In the genomic region with DNA sequence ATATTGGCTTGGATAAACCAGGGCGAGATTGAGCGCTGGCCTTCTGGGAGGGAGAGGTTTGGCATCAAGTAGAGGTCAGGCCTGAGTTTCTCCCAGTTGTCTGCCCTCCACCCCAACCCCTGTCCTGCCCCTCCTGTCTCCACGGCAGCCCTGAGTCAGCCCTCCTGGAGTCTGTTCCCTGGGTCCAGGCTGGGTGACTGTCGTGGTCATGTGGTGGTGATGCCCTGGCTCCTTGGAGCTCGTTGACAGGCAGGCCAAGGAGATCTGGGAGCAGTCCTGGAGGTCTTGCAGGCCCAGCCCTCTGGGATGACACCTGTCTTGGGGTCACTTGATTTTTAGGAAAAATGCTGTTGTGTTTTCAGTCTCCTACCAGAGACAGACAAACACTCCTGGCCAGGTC, we compare ENCODE assay signal across 26 cellular contexts. TPM values are rescaled to one million over a fixed set of nuclear protein-coding genes. Genes with fewer than 3 reads are reported as not detected.
DNase-seq lines count a peak whose midpoint lies in the region; ATAC-seq, FAIRE-seq and TF ChIP-seq lines count a peak whose summit lies in the region.
"Had no signal": no experiment of that assay in that cellular context is flagged by ENCODE, and none has a peak within 500 bp of the region (broad histone marks: within the 10 kb centered on the region; RNA-seq: fewer than 3 reads in every experiment).

No MANE protein-coding gene starts in this region.

- no peaks in the 10 kb centered on the region for H3K9me2 ChIP-seq in GM23248 (ENCODE audit: insufficient read depth)

- CTCF ChIA-PET in A549 (lab: Yijun Ruan, JAX) = interaction anchor here (0.6 to 1.4 kb wide), 4 partner anchors 8 to 34 kb away, joined by 3 read pairs; no protein-coding TSS in a partner anchor

- TF ChIP-seq EP300 in A549 (IDR thresholded peaks at IDR 0.05) = no peak

- ATAC-seq in A549 (peak; percentile 43 to 47; a peak in 3 of 6 replicates), HG03432 (IDR thresholded peaks at IDR 0.05; ENCODE audit: unreplicated experiment) (no peak), HG03354 (IDR thresholded peaks at IDR 0.05; ENCODE audit: poor library complexity, severe bottlenecking, unreplicated experiment) (no peak)
- ATAC-seq: Right ventricle myocardium inferior, SK-N-SH treated with all-trans-retinoic acid at 6 μM for 48 hours, T-helper 17 cell had no signal

- H3K4me1 ChIP-seq in A549 (peaks cover 21% of the 10 kb centered on the region), GM23248 (ENCODE audit: insufficient read depth) (peaks cover 22% of the 10 kb centered on the region)

- no peaks in the 10 kb centered on the region for H3K36me3 ChIP-seq in GM23248 (ENCODE audit: low read depth)
- H3K36me3 ChIP-seq: BLaER1, SJCRH30 had no signal

- in situ Hi-C loops in GM23248 (cut with MboI) = no loop called here

- no peaks in the 10 kb centered on the region for H3K27me3 ChIP-seq in GM23248 (replicated peaks; ENCODE audit: insufficient read depth)
- H3K27me3 ChIP-seq: BLaER1, SJCRH30 had no signal

- H3K4me3 ChIP-seq in A549 = no peak overlapping the region
- H3K4me3 ChIP-seq in GM23248 = no peak overlapping the region
- H3K4me3 ChIP-seq: BLaER1, SJCRH30 had no signal

- POLR2A ChIA-PET in A549 (lab: Yijun Ruan, JAX) = no interaction called here

- no peak for TF ChIP-seq CTCF in A549 (IDR thresholded peaks at IDR 0.05)

- peak in 1 of 2 experiments; percentile 30 for DNase-seq in A549 (ENCODE audit: low read depth in 1 of 2, low spot score in 1 of 2)
- peak; percentile 50 for DNase-seq in GM23248
- DNase-seq in RCC 7860 (ENCODE audit: low spot score) = peak; percentile 66
- DNase-seq in kidney tubule cell (ENCODE audit: low spot score) = peak; percentile 69
- no peak for DNase-seq in NCI-H2029 treated with DMSO at 0.1 percent for 48 hours (lab: John Stamatoyannopoulos, UW)
- no peak for DNase-seq in HPDE6-E6E7 (ENCODE audit: extremely low spot score)
- DNase-seq: CD4-positive, CD25-positive, alpha-beta regulatory T cell; DMS153; DND-41; Karpas-422; MV-4-11; NCI-H1105; NCI-H146; NCI-H2081; NCI-H2227 treated with DMSO at 0.1 percent for 48 hours; NCI-H69; OCI-M1; T-helper 17 cell had no signal

- H3K27ac ChIP-seq in A549 (peak overlapping the region in 1 of 2 experiments; percentile 42; a peak in 1 of 6 replicates), GM23248 (no peak overlapping the region)
- H3K27ac ChIP-seq: BLaER1, SJCRH30 had no signal

- H3F3A ChIP-seq in GM23248 (ENCODE audit: insufficient read depth) = peaks cover 11% of the 10 kb centered on the region; the same call in 1 of the 2 replicates

- H3K79me2 ChIP-seq in GM23248 (ENCODE audit: insufficient read depth) = no peaks in the 10 kb centered on the region

- H3K9me3 ChIP-seq in A549 (no peaks in the 10 kb centered on the region), GM23248 (ENCODE audit: low read depth) (no peaks in the 10 kb centered on the region)
- H3K9me3 ChIP-seq: BLaER1, SJCRH30 had no signal

- H2AFZ ChIP-seq in GM23248 = no peak overlapping the region

- H3K9ac ChIP-seq in GM23248 = no peak overlapping the region
- H3K9ac ChIP-seq: BLaER1 had no signal

- 77% methylated on average over 3 of the region's 5 CpGs for WGBS in A549 (ENCODE audit: missing lambda C conversion rate)
- 65 to 75% methylated on average over 5 of the region's 5 CpGs for WGBS in GM23248 (ENCODE audit: low coverage in 1 of 2, low lambda C conversion rate in 2 of 2, missing lambda C conversion rate in 2 of 2), 2 experiments

- no peak for TF ChIP-seq RAD21 in A549 (conservative IDR thresholded peaks at IDR 0.05 in 1 of 2, IDR thresholded peaks at IDR 0.05 in 1 of 2)

- H4K20me1 ChIP-seq in GM23248 (ENCODE audit: insufficient read depth) = no peaks in the 10 kb centered on the region
- H4K20me1 ChIP-seq: BLaER1 had no signal

- FAIRE-seq in A549 (lab: Jason Lieb, UNC) = no peak
- no peak for FAIRE-seq in RCC 7860 (lab: Jason Lieb, UNC)
- FAIRE-seq: G401.6, H54 had no signal

- H3K4me2 ChIP-seq in A549 (no peak overlapping the region), GM23248 (ENCODE audit: unreplicated experiment) (no peak overlapping the region)
- H3K4me2 ChIP-seq: BLaER1 had no signal

- no peak for TF ChIP-seq POLR2A in A549 (IDR thresholded peaks at IDR 0.05; ENCODE audit: low read length)

TF ChIP-seq in A549, 52 proteins besides CTCF, POLR2A, EP300 and RAD21 (continues in another document):
- no peak for TF ChIP-seq JUNB (IDR thresholded peaks at IDR 0.05)
- no peak for TF ChIP-seq EHF (CRISPR knock-in tag; IDR thresholded peaks at IDR 0.05)
- TF ChIP-seq, protein P1, sequence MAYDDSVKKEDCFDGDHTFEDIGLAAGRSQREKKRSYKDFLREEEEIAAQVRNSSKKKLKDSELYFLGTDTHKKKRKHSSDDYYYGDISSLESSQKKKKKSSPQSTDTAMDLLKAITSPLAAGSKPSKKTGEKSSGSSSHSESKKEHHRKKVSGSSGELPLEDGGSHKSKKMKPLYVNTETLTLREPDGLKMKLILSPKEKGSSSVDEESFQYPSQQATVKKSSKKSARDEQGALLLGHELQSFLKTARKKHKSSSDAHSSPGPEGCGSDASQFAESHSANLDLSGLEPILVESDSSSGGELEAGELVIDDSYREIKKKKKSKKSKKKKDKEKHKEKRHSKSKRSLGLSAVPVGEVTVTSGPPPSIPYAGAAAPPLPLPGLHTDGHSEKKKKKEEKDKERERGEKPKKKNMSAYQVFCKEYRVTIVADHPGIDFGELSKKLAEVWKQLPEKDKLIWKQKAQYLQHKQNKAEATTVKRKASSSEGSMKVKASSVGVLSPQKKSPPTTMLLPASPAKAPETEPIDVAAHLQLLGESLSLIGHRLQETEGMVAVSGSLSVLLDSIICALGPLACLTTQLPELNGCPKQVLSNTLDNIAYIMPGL (CRISPR knock-in tag; IDR thresholded peaks at IDR 0.05; ENCODE audit: borderline replicate concordance) = no peak
- no peak for TF ChIP-seq MAZ (IDR thresholded peaks at IDR 0.05; ENCODE audit: borderline replicate concordance, low read depth, low read length)
- TF ChIP-seq ZSCAN20 (CRISPR knock-in tag; IDR thresholded peaks at IDR 0.05) = no peak
- TF ChIP-seq HOXB5 (CRISPR knock-in tag; IDR thresholded peaks at IDR 0.05) = no peak
- no peak for TF ChIP-seq HOXB13 (CRISPR knock-in tag; IDR thresholded peaks at IDR 0.05; ENCODE audit: low read depth)
- no peak for TF ChIP-seq ZNF302 (CRISPR knock-in tag; IDR thresholded peaks at IDR 0.05)
- TF ChIP-seq, protein P2, sequence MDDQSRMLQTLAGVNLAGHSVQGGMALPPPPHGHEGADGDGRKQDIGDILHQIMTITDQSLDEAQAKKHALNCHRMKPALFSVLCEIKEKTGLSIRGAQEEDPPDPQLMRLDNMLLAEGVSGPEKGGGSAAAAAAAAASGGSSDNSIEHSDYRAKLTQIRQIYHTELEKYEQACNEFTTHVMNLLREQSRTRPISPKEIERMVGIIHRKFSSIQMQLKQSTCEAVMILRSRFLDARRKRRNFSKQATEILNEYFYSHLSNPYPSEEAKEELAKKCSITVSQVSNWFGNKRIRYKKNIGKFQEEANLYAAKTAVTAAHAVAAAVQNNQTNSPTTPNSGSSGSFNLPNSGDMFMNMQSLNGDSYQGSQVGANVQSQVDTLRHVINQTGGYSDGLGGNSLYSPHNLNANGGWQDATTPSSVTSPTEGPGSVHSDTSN (IDR thresholded peaks at IDR 0.05) = no peak
- no peak for TF ChIP-seq CHD2 (IDR thresholded peaks at IDR 0.05; ENCODE audit: low read length, partially characterized antibody)
- TF ChIP-seq FOSB (CRISPR knock-in tag; IDR thresholded peaks at IDR 0.05) = no peak
- no peak for TF ChIP-seq RNF2 (IDR thresholded peaks at IDR 0.05; ENCODE audit: borderline replicate concordance, low read depth)
- TF ChIP-seq, protein P3, sequence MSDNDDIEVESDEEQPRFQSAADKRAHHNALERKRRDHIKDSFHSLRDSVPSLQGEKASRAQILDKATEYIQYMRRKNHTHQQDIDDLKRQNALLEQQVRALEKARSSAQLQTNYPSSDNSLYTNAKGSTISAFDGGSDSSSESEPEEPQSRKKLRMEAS (IDR thresholded peaks at IDR 0.05) = no peak
- TF ChIP-seq, protein P4, sequence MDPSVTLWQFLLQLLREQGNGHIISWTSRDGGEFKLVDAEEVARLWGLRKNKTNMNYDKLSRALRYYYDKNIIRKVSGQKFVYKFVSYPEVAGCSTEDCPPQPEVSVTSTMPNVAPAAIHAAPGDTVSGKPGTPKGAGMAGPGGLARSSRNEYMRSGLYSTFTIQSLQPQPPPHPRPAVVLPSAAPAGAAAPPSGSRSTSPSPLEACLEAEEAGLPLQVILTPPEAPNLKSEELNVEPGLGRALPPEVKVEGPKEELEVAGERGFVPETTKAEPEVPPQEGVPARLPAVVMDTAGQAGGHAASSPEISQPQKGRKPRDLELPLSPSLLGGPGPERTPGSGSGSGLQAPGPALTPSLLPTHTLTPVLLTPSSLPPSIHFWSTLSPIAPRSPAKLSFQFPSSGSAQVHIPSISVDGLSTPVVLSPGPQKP (IDR thresholded peaks at IDR 0.05; ENCODE audit: low read depth, low read length) = no peak
- TF ChIP-seq, protein P5, sequence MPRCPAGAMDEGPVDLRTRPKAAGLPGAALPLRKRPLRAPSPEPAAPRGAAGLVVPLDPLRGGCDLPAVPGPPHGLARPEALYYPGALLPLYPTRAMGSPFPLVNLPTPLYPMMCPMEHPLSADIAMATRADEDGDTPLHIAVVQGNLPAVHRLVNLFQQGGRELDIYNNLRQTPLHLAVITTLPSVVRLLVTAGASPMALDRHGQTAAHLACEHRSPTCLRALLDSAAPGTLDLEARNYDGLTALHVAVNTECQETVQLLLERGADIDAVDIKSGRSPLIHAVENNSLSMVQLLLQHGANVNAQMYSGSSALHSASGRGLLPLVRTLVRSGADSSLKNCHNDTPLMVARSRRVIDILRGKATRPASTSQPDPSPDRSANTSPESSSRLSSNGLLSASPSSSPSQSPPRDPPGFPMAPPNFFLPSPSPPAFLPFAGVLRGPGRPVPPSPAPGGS (IDR thresholded peaks at IDR 0.05) = no peak
- TF ChIP-seq, protein P6, sequence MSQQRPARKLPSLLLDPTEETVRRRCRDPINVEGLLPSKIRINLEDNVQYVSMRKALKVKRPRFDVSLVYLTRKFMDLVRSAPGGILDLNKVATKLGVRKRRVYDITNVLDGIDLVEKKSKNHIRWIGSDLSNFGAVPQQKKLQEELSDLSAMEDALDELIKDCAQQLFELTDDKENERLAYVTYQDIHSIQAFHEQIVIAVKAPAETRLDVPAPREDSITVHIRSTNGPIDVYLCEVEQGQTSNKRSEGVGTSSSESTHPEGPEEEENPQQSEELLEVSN (IDR thresholded peaks at IDR 0.05; ENCODE audit: borderline replicate concordance, low read depth) = no peak
- no peak for TF ChIP-seq NPAS2 (CRISPR knock-in tag; IDR thresholded peaks at IDR 0.05; ENCODE audit: borderline replicate concordance)

RNA-seq across cellular contexts. Expression of a gene that starts 53.6 kb away (rescaled TPM):
- polyA plus RNA-seq in A549 (2011; rRNA removed) = 13.2 and 16.7 TPM in 2 replicates
- 17.5 and 19.7 TPM in 2 replicates for polyA plus RNA-seq in A549 (2012; cell fraction: cytosol; rRNA removed)
- polyA plus RNA-seq in A549 (2012; cell fraction: nucleus; rRNA removed) = 31.8 and 46.0 TPM in 2 replicates
- polyA plus RNA-seq in A549 (2017; fragmentation: RNase III; extraction: RNeasy Plus Mini Kit Qiagen cat#74134 plus additional on column Dnase treatment) = 28.4 to 35.3 TPM (median 33.6 TPM) in 3 replicates
- 22.7 and 24.9 TPM in 2 replicates for polyA minus RNA-seq in A549 (2011; rRNA and poly(A)+ RNA removed)
- 42.7 and 50.1 TPM in 2 replicates for total RNA-seq in GM23248 (2014; rRNA removed; shearing (Covaris generic))
- 32.8 and 33.6 TPM in 2 replicates for polyA plus RNA-seq in GM23248 (2016; fragmentation: Nextera tagmentation; extraction: Ambion mirVana)

Comparison
In these comparisons a context has a peak if more than half of its experiments do, and no peak if none do; other contexts are left out.
1. ATAC-seq: peak in A549 (2 of 2); none in HG03432 (single experiment) and HG03354 (single experiment).
2. DNase-seq: peak in GM23248 (single experiment), RCC 7860 (single experiment) and kidney tubule cell (single experiment); none in NCI-H2029 treated with DMSO at 0.1 percent for 48 hours (single experiment) and HPDE6-E6E7 (single experiment).